In the genomic region with DNA sequence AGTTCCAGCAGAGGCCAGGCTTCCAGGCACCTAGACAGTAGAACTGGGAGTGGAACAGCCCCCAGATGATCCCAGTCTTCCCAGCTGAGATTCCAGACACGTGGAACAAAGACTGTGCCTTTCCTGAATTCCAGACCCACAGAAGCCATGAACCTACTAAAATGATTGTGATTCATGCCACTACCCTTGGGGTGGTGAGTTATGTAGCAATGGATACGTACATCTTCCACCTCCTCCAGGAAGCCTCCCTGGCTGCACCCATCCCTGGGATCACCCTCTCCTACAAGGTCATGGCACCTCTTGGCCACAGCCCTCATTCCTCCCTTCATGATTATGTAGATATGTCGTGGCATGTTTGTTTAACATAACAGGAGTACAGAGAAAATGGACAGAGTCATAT, we compare ENCODE assay signal across 29 cellular contexts.
"Had no signal": no experiment of that assay in that cellular context is flagged by ENCODE, and none has a peak within 500 bp of the region (broad histone marks: within the 10 kb centered on the region; RNA-seq: fewer than 3 reads in every experiment).

No MANE protein-coding gene starts in this region.

- FAIRE-seq: keratinocyte, urothelium cell line had no signal

- H3K79me2 ChIP-seq: hepatocyte had no signal

- DNase-seq: heart right ventricle; kidney glomerular epithelial cell; left cardiac atrium; left lung; lower lobe of right lung; mammary epithelial cell; mesenchymal stem cell; midbrain; mucosa of descending colon; naive thymus-derived CD4-positive, alpha-beta T cell; ovary; right lobe of liver; stimulated activated CD4-positive, alpha-beta T cell treated with anti-CD3 and anti-CD28 coated beads, Interleukin-12 subunit alpha, Interleukin-12 subunit beta, amount 100 ng/mL, for 4 hours; stimulated activated CD4-positive, alpha-beta T cell treated with anti-CD3 and anti-CD28 coated beads, Interleukin-4, amount 100 ng/mL, for 24 hours; stimulated activated naive CD4-positive, alpha-beta T cell; trophoblast cell; upper lobe of right lung had no signal

- H3K4me1 Mint-ChIP-seq: naive thymus-derived CD4-positive, alpha-beta T cell; stimulated activated effector memory CD8-positive, alpha-beta T cell treated with anti-CD3 and anti-CD28 coated beads, Interleukin-12 subunit alpha, Interleukin-12 subunit beta, amount 100 ng/mL, for 72 hours had no signal

- H3K36me3 Mint-ChIP-seq: natural killer cell treated with Interleukin-12 subunit alpha and Interleukin-12 subunit beta and Interleukin-15 and Interleukin-18, amount 100 ng/mL, for 72 hours; stimulated activated effector memory CD8-positive, alpha-beta T cell treated with anti-CD3 and anti-CD28 coated beads, Interleukin-12 subunit alpha, Interleukin-12 subunit beta, amount 100 ng/mL, for 72 hours had no signal

- H3K27ac Mint-ChIP-seq: naive thymus-derived CD4-positive, alpha-beta T cell; natural killer cell treated with Interleukin-12 subunit alpha and Interleukin-12 subunit beta and Interleukin-15 and Interleukin-18, amount 100 ng/mL, for 72 hours; progenitor cell of endocrine pancreas; stimulated activated effector memory CD8-positive, alpha-beta T cell treated with anti-CD3 and anti-CD28 coated beads, Interleukin-12 subunit alpha, Interleukin-12 subunit beta, amount 100 ng/mL, for 72 hours; stimulated activated naive CD8-positive, alpha-beta T cell treated with anti-CD3 and anti-CD28 coated beads, Interleukin-15, Interleukin-2, amounts not matched to agents 100 ng/mL and 50 ng/mL, for 24 hours had no signal

- H3K27ac ChIP-seq: heart right ventricle, hepatocyte, left lung, lower lobe of right lung, ovary, right atrium auricular region, right lobe of liver, skin epidermis, suprapubic skin, thoracic aorta, tibial artery, upper lobe of right lung had no signal

- H3K4me3 Mint-ChIP-seq: naive thymus-derived CD4-positive, alpha-beta T cell; natural killer cell treated with Interleukin-12 subunit alpha and Interleukin-12 subunit beta and Interleukin-15 and Interleukin-18, amount 100 ng/mL, for 72 hours; stimulated activated effector memory CD8-positive, alpha-beta T cell treated with anti-CD3 and anti-CD28 coated beads, Interleukin-12 subunit alpha, Interleukin-12 subunit beta, amount 100 ng/mL, for 72 hours; stimulated activated naive CD8-positive, alpha-beta T cell treated with anti-CD3 and anti-CD28 coated beads, Interleukin-15, Interleukin-2, amounts not matched to agents 100 ng/mL and 50 ng/mL, for 24 hours had no signal

- H3K36me3 ChIP-seq: heart right ventricle, left lung, lower lobe of right lung, ovary, right atrium auricular region, right lobe of liver, suprapubic skin, thoracic aorta, tibial artery, upper lobe of right lung had no signal

- H3K27me3 ChIP-seq: ovary, right atrium auricular region, right lobe of liver, suprapubic skin, upper lobe of right lung had no signal

- H3K9me3 ChIP-seq: ovary, right lobe of liver, suprapubic skin had no signal

- H3K4me3 ChIP-seq: heart right ventricle, hepatocyte, left lung, lower lobe of right lung, mucosa of descending colon, ovary, right atrium auricular region, right lobe of liver, skin epidermis, suprapubic skin, thoracic aorta, tibial artery, upper lobe of right lung had no signal

- H2AFZ ChIP-seq: hepatocyte had no signal

- ATAC-seq: heart right ventricle; left cardiac atrium; left lung; lower lobe of right lung; mucosa of descending colon; naive thymus-derived CD4-positive, alpha-beta T cell; natural killer cell treated with Interleukin-12 subunit alpha and Interleukin-12 subunit beta and Interleukin-15 and Interleukin-18, amount 100 ng/mL, for 72 hours; right lobe of liver; stimulated activated effector memory CD8-positive, alpha-beta T cell treated with anti-CD3 and anti-CD28 coated beads, Interleukin-12 subunit alpha, Interleukin-12 subunit beta, amount 100 ng/mL, for 72 hours; upper lobe of right lung had no signal

- H3K4me2 ChIP-seq: hepatocyte had no signal

- H3K4me1 ChIP-seq: heart right ventricle, left lung, lower lobe of right lung, right atrium auricular region, right lobe of liver, suprapubic skin, tibial artery, upper lobe of right lung had no signal
